Comparison of ENCODE assay signal across 22 cellular contexts in the genomic region with DNA sequence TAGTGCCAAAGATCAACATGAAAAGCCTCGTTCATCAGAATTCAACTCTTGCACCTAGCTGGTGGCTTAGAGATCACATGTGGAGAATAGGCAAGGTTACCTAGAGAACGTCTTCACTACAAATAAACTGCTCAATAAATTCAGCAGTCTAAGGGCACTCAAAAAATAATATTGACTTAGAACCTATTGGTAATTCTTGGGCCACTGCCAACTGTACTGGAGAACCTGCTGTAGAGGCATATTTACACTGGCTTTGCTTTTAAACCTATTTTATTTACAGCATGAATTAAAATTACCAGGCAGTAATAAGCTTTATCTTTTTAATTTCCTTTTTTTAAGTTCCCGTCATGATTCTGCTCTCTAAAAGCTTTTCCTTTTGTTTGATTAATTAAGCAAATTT.
DNase-seq lines count a peak whose midpoint lies in the region; TF ChIP-seq lines count a peak whose summit lies in the region.
"Had no signal": no experiment of that assay in that cellular context is flagged by ENCODE, and none has a peak within 500 bp of the region (broad histone marks: within the 10 kb centered on the region; RNA-seq: fewer than 3 reads in every experiment).

No MANE protein-coding gene starts in this region.

- H3K27me3 ChIP-seq in dorsolateral prefrontal cortex, result no peaks in the 10 kb centered on the region
- H3K27me3 ChIP-seq: neural progenitor cell, sigmoid colon, vagina had no signal

- DNase-seq in DMS153 (lab: John Stamatoyannopoulos, UW) (peak; percentile 90), HT-29 (ENCODE audit: low spot score) (peak; percentile 5), NCI-H345 (lab: John Stamatoyannopoulos, UW) (peak; percentile 69), brain pericyte (ENCODE audit: low read depth, low spot score) (peak; percentile 27), dorsolateral prefrontal cortex (no peak), NCI-H2107 treated with DMSO at 0.1 percent for 48 hours (lab: John Stamatoyannopoulos, UW; ENCODE audit: unreplicated experiment) (no peak), amniotic stem cell (lab: John Stamatoyannopoulos, UW) (no peak)
- DNase-seq: activated CD4-positive, alpha-beta T cell treated with anti-CD3 and anti-CD28 coated beads, Interleukin-2, amount 10 ng/mL, durations not matched to agents 7 days and 5 days; activated naive CD4-positive, alpha-beta T cell treated with anti-CD3 and anti-CD28 coated beads, Interleukin-2, amount 50 U/mL, for 16 hours; activated T-cell treated with anti-CD3 and anti-CD28 coated beads, Interleukin-2, amount 50 U/mL, for 72 hours; GDM1; HFFc6; left cardiac atrium; mammary epithelial cell; NCI-H1436 treated with DMSO at 0.1 percent for 48 hours; NCI-H526; sigmoid colon; stimulated activated CD4-positive, alpha-beta T cell treated with anti-CD3 and anti-CD28 coated beads, Interleukin-15, amount 100 ng/mL, for 24 hours; stimulated activated naive CD8-positive, alpha-beta T cell treated with anti-CD3 and anti-CD28 coated beads, Interleukin-15, Interleukin-2, amounts not matched to agents 100 U/mL and 50 U/mL, for 24 hours had no signal

- H3K27ac ChIP-seq in dorsolateral prefrontal cortex, result no peak overlapping the region
- H3K27ac ChIP-seq: epithelial cell of prostate, neural progenitor cell, sigmoid colon, vagina had no signal

- no peak for TF ChIP-seq CTCF in dorsolateral prefrontal cortex (IDR thresholded peaks at IDR 0.05 in 54 of 56, conservative IDR thresholded peaks at IDR 0.05 in 2 of 56; ENCODE audit: low read depth in 1 of 56, partially characterized antibody in 56 of 56)

- no peak overlapping the region for H3K4me3 ChIP-seq in dorsolateral prefrontal cortex
- H3K4me3 ChIP-seq: neural progenitor cell, sigmoid colon, vagina had no signal

- intact Hi-C loops in dorsolateral prefrontal cortex (cut with DNase I), result no loop called here

Comparison
In these comparisons a context has a peak if more than half of its experiments do, and no peak if none do; other contexts are left out.
1. DNase-seq: peak in DMS153 (single experiment), HT-29 (single experiment), NCI-H345 (single experiment) and brain pericyte (single experiment); none in dorsolateral prefrontal cortex (0 of 10), NCI-H2107 treated with DMSO at 0.1 percent for 48 hours (single experiment) and amniotic stem cell (single experiment).